ENCODE assay signal across 1 cellular context in the genomic region with DNA sequence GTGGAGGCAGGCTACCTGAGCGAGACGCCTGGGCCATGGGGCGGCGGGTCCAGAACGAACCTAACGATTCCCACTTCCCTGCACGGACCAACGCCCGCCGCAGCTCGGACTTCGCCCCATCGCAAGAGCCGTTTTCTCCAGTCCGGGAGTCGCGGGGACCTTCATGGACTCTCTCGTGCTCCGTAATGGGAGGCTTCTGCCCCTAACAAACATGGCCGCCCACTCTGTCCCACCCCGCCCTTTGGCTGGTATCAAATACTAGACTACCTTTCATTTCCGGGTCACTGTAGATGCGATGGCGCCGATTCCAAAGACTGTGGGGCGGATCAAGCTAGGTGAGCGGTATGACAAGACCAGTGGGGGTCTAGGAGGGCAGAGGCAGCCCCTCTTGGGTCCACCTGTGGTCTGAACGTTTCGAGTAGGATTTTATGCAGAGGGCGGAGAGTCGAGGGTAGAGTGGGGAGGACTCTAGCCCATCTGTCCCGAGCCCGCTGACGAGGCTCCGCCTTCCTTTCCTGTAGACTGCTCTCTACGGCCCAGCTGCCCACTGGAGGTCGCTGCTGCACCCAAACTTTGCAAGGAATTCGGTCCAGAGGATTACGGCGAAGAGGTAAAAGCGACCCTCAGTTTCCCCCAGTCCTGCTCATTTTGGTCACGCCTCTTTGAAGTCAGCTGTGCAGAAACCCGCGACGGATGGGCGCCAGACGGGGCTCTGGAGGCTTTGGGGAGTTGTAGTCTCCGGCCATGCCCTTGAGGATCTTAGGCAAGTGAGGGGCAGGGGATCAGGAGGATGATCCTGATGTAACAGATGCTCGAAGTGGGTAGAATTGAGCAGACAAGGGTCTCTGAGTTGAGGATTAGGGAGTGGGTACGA.
TF ChIP-seq lines count a peak whose summit lies in the region.

A gene with protein sequence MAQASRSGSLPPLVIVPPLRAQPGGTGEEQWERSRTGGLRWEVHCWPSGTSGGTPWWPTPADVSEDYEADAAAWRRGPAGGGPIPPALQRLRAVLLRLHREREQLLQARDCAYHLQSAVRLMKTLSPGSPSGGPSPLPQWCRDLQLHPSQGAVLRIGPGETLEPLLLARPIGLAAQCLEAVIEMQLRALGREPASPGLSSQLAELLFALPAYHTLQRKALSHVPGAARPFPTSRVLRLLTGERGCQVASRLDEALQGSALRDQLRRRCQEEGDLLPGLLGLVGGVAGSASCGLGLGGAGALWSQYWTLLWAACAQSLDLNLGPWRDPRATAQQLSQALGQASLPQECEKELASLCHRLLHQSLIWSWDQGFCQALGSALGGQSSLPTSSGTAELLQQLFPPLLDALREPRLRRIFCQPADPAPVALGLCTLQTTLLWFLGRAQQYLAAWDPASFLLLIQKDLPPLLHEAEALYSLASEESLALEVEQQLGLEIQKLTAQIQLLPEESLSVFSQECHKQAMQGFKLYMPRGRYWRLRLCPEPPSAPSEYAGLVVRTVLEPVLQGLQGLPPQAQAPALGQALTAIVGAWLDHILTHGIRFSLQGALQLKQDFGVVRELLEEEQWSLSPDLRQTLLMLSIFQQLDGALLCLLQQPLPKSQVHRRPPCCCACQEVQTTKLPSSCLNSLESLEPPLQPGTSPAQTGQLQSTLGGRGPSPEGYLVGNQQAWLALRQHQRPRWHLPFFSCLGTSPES (minus strand): TSS at position 198 of the 874 bp plus-strand sequence. CDS start 161 bp downstream, at position 37.
A gene (plus strand): TSS at position 281 of the 874 bp plus-strand sequence. CDS start 15 bp downstream, at position 296.

TF ChIP-seq in K562, 482 proteins besides CTCF, POLR2A, EP300 and RAD21 (continued from another document and continues in another):
- TF ChIP-seq ZNF239 (CRISPR knock-in tag; IDR thresholded peaks at IDR 0.05), result no peak; the same call in 1 of the 2 replicates
- peak; percentile 80 for TF ChIP-seq HDAC2 (IDR thresholded peaks at IDR 0.05)
- no peak for TF ChIP-seq HNRNPL (IDR thresholded peaks at IDR 0.05; ENCODE audit: low read depth, low read length)
- TF ChIP-seq, protein P1, sequence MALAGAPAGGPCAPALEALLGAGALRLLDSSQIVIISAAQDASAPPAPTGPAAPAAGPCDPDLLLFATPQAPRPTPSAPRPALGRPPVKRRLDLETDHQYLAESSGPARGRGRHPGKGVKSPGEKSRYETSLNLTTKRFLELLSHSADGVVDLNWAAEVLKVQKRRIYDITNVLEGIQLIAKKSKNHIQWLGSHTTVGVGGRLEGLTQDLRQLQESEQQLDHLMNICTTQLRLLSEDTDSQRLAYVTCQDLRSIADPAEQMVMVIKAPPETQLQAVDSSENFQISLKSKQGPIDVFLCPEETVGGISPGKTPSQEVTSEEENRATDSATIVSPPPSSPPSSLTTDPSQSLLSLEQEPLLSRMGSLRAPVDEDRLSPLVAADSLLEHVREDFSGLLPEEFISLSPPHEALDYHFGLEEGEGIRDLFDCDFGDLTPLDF (CRISPR knock-in tag; IDR thresholded peaks at IDR 0.05), result no peak; the same call in 1 of the 2 replicates
- TF ChIP-seq EP400 (IDR thresholded peaks at IDR 0.05), result peak; percentile 90
- TF ChIP-seq, protein P2, sequence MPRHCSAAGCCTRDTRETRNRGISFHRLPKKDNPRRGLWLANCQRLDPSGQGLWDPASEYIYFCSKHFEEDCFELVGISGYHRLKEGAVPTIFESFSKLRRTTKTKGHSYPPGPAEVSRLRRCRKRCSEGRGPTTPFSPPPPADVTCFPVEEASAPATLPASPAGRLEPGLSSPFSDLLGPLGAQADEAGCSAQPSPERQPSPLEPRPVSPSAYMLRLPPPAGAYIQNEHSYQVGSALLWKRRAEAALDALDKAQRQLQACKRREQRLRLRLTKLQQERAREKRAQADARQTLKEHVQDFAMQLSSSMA (CRISPR knock-in tag; IDR thresholded peaks at IDR 0.05), result peak; percentile 13; the same call in 1 of the 2 replicates
- TF ChIP-seq SIN3A (IDR thresholded peaks at IDR 0.05; ENCODE audit: borderline replicate concordance in 2 of 2, control insufficient read depth in 1 of 2, low read depth in 2 of 2, low read length in 2 of 2), result peak; percentile 64 to 74; a peak in 2 of 4 replicates
- peak; percentile 7; the same call in 1 of the 2 replicates for TF ChIP-seq TCF3 (CRISPR knock-in tag; IDR thresholded peaks at IDR 0.05)
- TF ChIP-seq, protein P3, sequence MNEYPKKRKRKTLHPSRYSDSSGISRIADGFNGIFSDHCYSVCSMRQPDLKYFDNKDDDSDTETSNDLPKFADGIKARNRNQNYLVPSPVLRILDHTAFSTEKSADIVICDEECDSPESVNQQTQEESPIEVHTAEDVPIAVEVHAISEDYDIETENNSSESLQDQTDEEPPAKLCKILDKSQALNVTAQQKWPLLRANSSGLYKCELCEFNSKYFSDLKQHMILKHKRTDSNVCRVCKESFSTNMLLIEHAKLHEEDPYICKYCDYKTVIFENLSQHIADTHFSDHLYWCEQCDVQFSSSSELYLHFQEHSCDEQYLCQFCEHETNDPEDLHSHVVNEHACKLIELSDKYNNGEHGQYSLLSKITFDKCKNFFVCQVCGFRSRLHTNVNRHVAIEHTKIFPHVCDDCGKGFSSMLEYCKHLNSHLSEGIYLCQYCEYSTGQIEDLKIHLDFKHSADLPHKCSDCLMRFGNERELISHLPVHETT (CRISPR knock-in tag; conservative IDR thresholded peaks at IDR 0.05 in 1 of 2, IDR thresholded peaks at IDR 0.05 in 1 of 2), result peak in 1 of 2 experiments; percentile 59; a peak in 1 of 4 replicates
- TF ChIP-seq KDM4B (IDR thresholded peaks at IDR 0.05; ENCODE audit: borderline replicate concordance in 2 of 2, low read depth in 1 of 2), result no peak; a peak in 1 of 4 replicates
- TF ChIP-seq, protein P4, sequence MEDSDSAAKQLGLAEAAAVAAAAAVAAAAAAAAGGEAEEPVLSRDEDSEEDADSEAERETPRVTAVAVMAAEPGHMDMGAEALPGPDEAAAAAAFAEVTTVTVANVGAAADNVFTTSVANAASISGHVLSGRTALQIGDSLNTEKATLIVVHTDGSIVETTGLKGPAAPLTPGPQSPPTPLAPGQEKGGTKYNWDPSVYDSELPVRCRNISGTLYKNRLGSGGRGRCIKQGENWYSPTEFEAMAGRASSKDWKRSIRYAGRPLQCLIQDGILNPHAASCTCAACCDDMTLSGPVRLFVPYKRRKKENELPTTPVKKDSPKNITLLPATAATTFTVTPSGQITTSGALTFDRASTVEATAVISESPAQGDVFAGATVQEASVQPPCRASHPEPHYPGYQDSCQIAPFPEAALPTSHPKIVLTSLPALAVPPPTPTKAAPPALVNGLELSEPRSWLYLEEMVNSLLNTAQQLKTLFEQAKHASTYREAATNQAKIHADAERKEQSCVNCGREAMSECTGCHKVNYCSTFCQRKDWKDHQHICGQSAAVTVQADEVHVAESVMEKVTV (CRISPR knock-in tag; IDR thresholded peaks at IDR 0.05), result peak; percentile 76
- peak; percentile 42; the same call in 1 of the 2 replicates for TF ChIP-seq ZNF584 (CRISPR knock-in tag; IDR thresholded peaks at IDR 0.05; ENCODE audit: low read depth)
- TF ChIP-seq L3MBTL2 (IDR thresholded peaks at IDR 0.05), result no peak
- peak; percentile 75 for TF ChIP-seq ELF1 (tag; IDR thresholded peaks at IDR 0.05)
- TF ChIP-seq, protein P5, sequence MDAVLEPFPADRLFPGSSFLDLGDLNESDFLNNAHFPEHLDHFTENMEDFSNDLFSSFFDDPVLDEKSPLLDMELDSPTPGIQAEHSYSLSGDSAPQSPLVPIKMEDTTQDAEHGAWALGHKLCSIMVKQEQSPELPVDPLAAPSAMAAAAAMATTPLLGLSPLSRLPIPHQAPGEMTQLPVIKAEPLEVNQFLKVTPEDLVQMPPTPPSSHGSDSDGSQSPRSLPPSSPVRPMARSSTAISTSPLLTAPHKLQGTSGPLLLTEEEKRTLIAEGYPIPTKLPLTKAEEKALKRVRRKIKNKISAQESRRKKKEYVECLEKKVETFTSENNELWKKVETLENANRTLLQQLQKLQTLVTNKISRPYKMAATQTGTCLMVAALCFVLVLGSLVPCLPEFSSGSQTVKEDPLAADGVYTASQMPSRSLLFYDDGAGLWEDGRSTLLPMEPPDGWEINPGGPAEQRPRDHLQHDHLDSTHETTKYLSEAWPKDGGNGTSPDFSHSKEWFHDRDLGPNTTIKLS (IDR thresholded peaks at IDR 0.05; ENCODE audit: borderline replicate concordance, low read depth), result peak; percentile 63
- TF ChIP-seq, protein P6, sequence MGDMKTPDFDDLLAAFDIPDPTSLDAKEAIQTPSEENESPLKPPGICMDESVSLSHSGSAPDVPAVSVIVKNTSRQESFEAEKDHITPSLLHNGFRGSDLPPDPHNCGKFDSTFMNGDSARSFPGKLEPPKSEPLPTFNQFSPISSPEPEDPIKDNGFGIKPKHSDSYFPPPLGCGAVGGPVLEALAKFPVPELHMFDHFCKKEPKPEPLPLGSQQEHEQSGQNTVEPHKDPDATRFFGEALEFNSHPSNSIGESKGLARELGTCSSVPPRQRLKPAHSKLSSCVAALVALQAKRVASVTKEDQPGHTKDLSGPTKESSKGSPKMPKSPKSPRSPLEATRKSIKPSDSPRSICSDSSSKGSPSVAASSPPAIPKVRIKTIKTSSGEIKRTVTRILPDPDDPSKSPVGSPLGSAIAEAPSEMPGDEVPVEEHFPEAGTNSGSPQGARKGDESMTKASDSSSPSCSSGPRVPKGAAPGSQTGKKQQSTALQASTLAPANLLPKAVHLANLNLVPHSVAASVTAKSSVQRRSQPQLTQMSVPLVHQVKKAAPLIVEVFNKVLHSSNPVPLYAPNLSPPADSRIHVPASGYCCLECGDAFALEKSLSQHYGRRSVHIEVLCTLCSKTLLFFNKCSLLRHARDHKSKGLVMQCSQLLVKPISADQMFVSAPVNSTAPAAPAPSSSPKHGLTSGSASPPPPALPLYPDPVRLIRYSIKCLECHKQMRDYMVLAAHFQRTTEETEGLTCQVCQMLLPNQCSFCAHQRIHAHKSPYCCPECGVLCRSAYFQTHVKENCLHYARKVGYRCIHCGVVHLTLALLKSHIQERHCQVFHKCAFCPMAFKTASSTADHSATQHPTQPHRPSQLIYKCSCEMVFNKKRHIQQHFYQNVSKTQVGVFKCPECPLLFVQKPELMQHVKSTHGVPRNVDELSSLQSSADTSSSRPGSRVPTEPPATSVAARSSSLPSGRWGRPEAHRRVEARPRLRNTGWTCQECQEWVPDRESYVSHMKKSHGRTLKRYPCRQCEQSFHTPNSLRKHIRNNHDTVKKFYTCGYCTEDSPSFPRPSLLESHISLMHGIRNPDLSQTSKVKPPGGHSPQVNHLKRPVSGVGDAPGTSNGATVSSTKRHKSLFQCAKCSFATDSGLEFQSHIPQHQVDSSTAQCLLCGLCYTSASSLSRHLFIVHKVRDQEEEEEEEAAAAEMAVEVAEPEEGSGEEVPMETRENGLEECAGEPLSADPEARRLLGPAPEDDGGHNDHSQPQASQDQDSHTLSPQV (IDR thresholded peaks at IDR 0.05), result peak; percentile 32; the same call in 1 of the 2 replicates
- no peak for TF ChIP-seq KLF13 (tag; IDR thresholded peaks at IDR 0.05; ENCODE audit: borderline replicate concordance, low read depth)
- peak; percentile 57 for TF ChIP-seq SMAD1 (IDR thresholded peaks at IDR 0.05; ENCODE audit: low read depth, low read length, partially characterized antibody)
- TF ChIP-seq, protein P7, sequence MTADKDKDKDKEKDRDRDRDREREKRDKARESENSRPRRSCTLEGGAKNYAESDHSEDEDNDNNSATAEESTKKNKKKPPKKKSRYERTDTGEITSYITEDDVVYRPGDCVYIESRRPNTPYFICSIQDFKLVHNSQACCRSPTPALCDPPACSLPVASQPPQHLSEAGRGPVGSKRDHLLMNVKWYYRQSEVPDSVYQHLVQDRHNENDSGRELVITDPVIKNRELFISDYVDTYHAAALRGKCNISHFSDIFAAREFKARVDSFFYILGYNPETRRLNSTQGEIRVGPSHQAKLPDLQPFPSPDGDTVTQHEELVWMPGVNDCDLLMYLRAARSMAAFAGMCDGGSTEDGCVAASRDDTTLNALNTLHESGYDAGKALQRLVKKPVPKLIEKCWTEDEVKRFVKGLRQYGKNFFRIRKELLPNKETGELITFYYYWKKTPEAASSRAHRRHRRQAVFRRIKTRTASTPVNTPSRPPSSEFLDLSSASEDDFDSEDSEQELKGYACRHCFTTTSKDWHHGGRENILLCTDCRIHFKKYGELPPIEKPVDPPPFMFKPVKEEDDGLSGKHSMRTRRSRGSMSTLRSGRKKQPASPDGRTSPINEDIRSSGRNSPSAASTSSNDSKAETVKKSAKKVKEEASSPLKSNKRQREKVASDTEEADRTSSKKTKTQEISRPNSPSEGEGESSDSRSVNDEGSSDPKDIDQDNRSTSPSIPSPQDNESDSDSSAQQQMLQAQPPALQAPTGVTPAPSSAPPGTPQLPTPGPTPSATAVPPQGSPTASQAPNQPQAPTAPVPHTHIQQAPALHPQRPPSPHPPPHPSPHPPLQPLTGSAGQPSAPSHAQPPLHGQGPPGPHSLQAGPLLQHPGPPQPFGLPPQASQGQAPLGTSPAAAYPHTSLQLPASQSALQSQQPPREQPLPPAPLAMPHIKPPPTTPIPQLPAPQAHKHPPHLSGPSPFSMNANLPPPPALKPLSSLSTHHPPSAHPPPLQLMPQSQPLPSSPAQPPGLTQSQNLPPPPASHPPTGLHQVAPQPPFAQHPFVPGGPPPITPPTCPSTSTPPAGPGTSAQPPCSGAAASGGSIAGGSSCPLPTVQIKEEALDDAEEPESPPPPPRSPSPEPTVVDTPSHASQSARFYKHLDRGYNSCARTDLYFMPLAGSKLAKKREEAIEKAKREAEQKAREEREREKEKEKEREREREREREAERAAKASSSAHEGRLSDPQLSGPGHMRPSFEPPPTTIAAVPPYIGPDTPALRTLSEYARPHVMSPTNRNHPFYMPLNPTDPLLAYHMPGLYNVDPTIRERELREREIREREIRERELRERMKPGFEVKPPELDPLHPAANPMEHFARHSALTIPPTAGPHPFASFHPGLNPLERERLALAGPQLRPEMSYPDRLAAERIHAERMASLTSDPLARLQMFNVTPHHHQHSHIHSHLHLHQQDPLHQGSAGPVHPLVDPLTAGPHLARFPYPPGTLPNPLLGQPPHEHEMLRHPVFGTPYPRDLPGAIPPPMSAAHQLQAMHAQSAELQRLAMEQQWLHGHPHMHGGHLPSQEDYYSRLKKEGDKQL (CRISPR knock-in tag; IDR thresholded peaks at IDR 0.05; ENCODE audit: borderline replicate concordance), result peak; percentile 86; the same call in 1 of the 2 replicates
- no peak for TF ChIP-seq E2F3 (CRISPR knock-in tag; IDR thresholded peaks at IDR 0.05)
- peak; percentile 77; the same call in 1 of the 2 replicates for TF ChIP-seq DNMT1 (IDR thresholded peaks at IDR 0.05)
- TF ChIP-seq ZNF764 (CRISPR knock-in tag; IDR thresholded peaks at IDR 0.05; ENCODE audit: low read depth), result no peak
- TF ChIP-seq PHF20 (IDR thresholded peaks at IDR 0.05; ENCODE audit: partially characterized antibody), result peak; percentile 68
- no peak for TF ChIP-seq U2AF2 (optimal IDR thresholded peaks at IDR 0.05; ENCODE audit: low read depth, low read length)
- TF ChIP-seq RCOR1 (IDR thresholded peaks at IDR 0.05; ENCODE audit: borderline replicate concordance in 1 of 2, low read depth in 2 of 2, low read length in 2 of 2), result peak in 1 of 2 experiments; percentile 27; a peak in 2 of 4 replicates
- TF ChIP-seq YY1 (IDR thresholded peaks at IDR 0.05; ENCODE audit: borderline replicate concordance in 1 of 3, control insufficient read depth in 1 of 3, extremely low read depth in 1 of 3, insufficient read depth in 3 of 3, insufficient read length in 1 of 3, insufficient replicate concordance in 2 of 3, low read depth in 1 of 3, low read length in 2 of 3), result peak; percentile 98 to 100 (median 99)
- TF ChIP-seq ZNF589 (CRISPR knock-in tag; IDR thresholded peaks at IDR 0.05; ENCODE audit: low read depth), result peak; percentile 58; the same call in 1 of the 2 replicates
- no peak for TF ChIP-seq SREBF1 (IDR thresholded peaks at IDR 0.05; ENCODE audit: borderline replicate concordance, low read depth, low read length)
- TF ChIP-seq MYC (IDR thresholded peaks at IDR 0.05; ENCODE audit: low read depth, low read length), result peak; percentile 41; the same call in 1 of the 2 replicates
- no peak for TF ChIP-seq MYC (CRISPR knock-in tag; IDR thresholded peaks at IDR 0.05; ENCODE audit: borderline replicate concordance, low read depth)
- 0 out of 2 replicates have a peak, but pooled peaks have one; percentile 40 for TF ChIP-seq TRIM28 (IDR thresholded peaks at IDR 0.05)
- peak; percentile 21; the same call in 1 of the 2 replicates for TF ChIP-seq ESRRA (IDR thresholded peaks at IDR 0.05; ENCODE audit: borderline replicate concordance, low read depth)
- TF ChIP-seq ZNF311 (CRISPR knock-in tag; IDR thresholded peaks at IDR 0.05), result no peak
- TF ChIP-seq FOXJ3 (CRISPR knock-in tag; IDR thresholded peaks at IDR 0.05), result no peak
